ENCODE assay signal across 26 cellular contexts in genomic region chr10:98556061-98556460, GRCh38.
"Had no signal": no experiment of that assay in that cellular context is flagged by ENCODE, and none has a peak within 500 bp of the region (broad histone marks: within the 10 kb centered on the region; RNA-seq: fewer than 3 reads in every experiment).

No MANE protein-coding gene starts in this region.

- H3K4me1 ChIP-seq: right lobe of liver, testis, transverse colon had no signal

- H3K4me3 ChIP-seq: ovary, right lobe of liver, testis, transverse colon had no signal

- H3K36me3 ChIP-seq: ovary, right lobe of liver, transverse colon had no signal

- H3K9me3 ChIP-seq: ovary, right lobe of liver, testis, transverse colon had no signal

- DNase-seq: activated CD4-positive, alpha-beta memory T cell treated with anti-CD3 and anti-CD28 coated beads, Interleukin-2, amount 10 ng/mL, durations not matched to agents 7 days and 5 days; activated CD4-positive, alpha-beta T cell treated with anti-CD3 and anti-CD28 coated beads for 1 hour; activated CD4-positive, alpha-beta T cell treated with anti-CD3 and anti-CD28 coated beads, Interleukin-2, amount 10 ng/mL, durations not matched to agents 7 days and 5 days; activated CD8-positive, alpha-beta memory T cell treated with anti-CD3 and anti-CD28 coated beads, Interleukin-2, amount 50 U/mL, for 48 hours; activated gamma-delta T cell; activated naive CD4-positive, alpha-beta T cell treated with anti-CD3 and anti-CD28 coated beads, Interleukin-2, amount 10 ng/mL, durations not matched to agents 7 days and 5 days; activated naive CD8-positive, alpha-beta T cell treated with anti-CD3 and anti-CD28 coated beads, Interleukin-2, amount 10 ng/mL, durations not matched to agents 7 days and 5 days; activated T-cell treated with anti-CD3 and anti-CD28 coated beads, Interleukin-2, amount 50 U/mL, for 24 hours; amniotic stem cell; caudate nucleus; cortex of kidney; endodermal cell; head of caudate nucleus; hypothalamus; immature natural killer cell; kidney; left colon; midbrain; naive thymus-derived CD4-positive, alpha-beta T cell; ovary; right lobe of liver; stimulated activated CD4-positive, alpha-beta T cell treated with anti-CD3 and anti-CD28 coated beads, Interleukin-2, amount 100 ng/mL, for 48 hours; stimulated activated naive CD4-positive, alpha-beta T cell treated with Interleukin-2 at 50 U/mL for 16 hours; T-helper 1 cell; testis; transverse colon had no signal

- ATAC-seq: left colon; naive thymus-derived CD4-positive, alpha-beta T cell; right lobe of liver had no signal

- H3K27me3 ChIP-seq: ovary, right lobe of liver, testis, transverse colon had no signal

- H3K27ac ChIP-seq: ovary, right lobe of liver, testis, transverse colon had no signal
